ENCODE assay signal across 20 cellular contexts in genomic region chr15:89664441-89664840, GRCh38. TPM values are rescaled to one million over a fixed set of nuclear protein-coding genes. Genes with fewer than 3 reads are reported as not detected.
DNase-seq lines count a peak whose midpoint lies in the region; ATAC-seq, FAIRE-seq and TF ChIP-seq lines count a peak whose summit lies in the region.
"Had no signal": no experiment of that assay in that cellular context is flagged by ENCODE, and none has a peak within 500 bp of the region (broad histone marks: within the 10 kb centered on the region; RNA-seq: fewer than 3 reads in every experiment).

No MANE protein-coding gene starts in this region.

- H3K4me3 ChIP-seq in right atrium auricular region (no peak overlapping the region), esophagus squamous epithelium (no peak overlapping the region), tibial artery (no peak overlapping the region)
- H3K4me3 ChIP-seq: K562 had no signal

- DNase-seq in cardiac septum (ENCODE audit: low spot score) (peak; percentile 0), right atrium auricular region (ENCODE audit: low spot score) (no peak), NCI-H526 treated with DMSO at 0.1 percent for 48 hours (lab: John Stamatoyannopoulos, UW) (peak; percentile 86), esophagus squamous epithelium (lab: John Stamatoyannopoulos, UW) (no peak), tibial artery (no peak), GM12892 (ENCODE audit: insufficient read length) (no peak)
- DNase-seq: activated T-cell treated with anti-CD3 and anti-CD28 coated beads for 4 hours; AML-193; amniotic stem cell; cortex of kidney; EL; heart right ventricle; NCI-H1436; stimulated activated CD8-positive, alpha-beta memory T cell treated with anti-CD3 and anti-CD28 coated beads, Interleukin-4, amount 100 ng/mL, for 48 hours; upper lobe of right lung; WERI-Rb-1 had no signal

- H3K36me3 ChIP-seq in right atrium auricular region: no peaks in the 10 kb centered on the region
- no peaks in the 10 kb centered on the region for H3K36me3 ChIP-seq in esophagus squamous epithelium
- H3K36me3 ChIP-seq in tibial artery: no peaks in the 10 kb centered on the region
- H3K36me3 ChIP-seq: heart right ventricle, upper lobe of right lung, WERI-Rb-1 had no signal

- H3K27ac ChIP-seq in right atrium auricular region (peak overlapping the region in 1 of 2 donors; percentile 92), esophagus squamous epithelium (peak overlapping the region in 3 of 4 donors; percentile 54 to 87 (median 81)), tibial artery (peak overlapping the region; percentile 86 to 97)
- H3K27ac ChIP-seq: WERI-Rb-1 had no signal

- TF ChIP-seq CTCF in right atrium auricular region (IDR thresholded peaks at IDR 0.05): no peak
- TF ChIP-seq CTCF in esophagus squamous epithelium (IDR thresholded peaks at IDR 0.05): no peak
- no peak for TF ChIP-seq CTCF in tibial artery (IDR thresholded peaks at IDR 0.05)

- H3K27me3 ChIP-seq in right atrium auricular region (no peaks in the 10 kb centered on the region), esophagus squamous epithelium (peaks cover 0 to 9% (median 0%) of the 10 kb centered on the region in 4 donors), tibial artery (no peaks in the 10 kb centered on the region)
- H3K27me3 ChIP-seq: upper lobe of right lung had no signal

- 80 to 86% methylated on average over 8 of the region's 8 CpGs for WGBS in esophagus squamous epithelium, 2 donors

- H3K9me3 ChIP-seq in right atrium auricular region (no peaks in the 10 kb centered on the region), esophagus squamous epithelium (no peaks in the 10 kb centered on the region), tibial artery (no peaks in the 10 kb centered on the region)
- H3K9me3 ChIP-seq: heart right ventricle, upper lobe of right lung had no signal

- intact Hi-C loops in cardiac septum (cut with DNase I): no loop called here
- intact Hi-C loops in esophagus squamous epithelium (cut with DNase I): no loop called here
- intact Hi-C loops in tibial artery (cut with DNase I; ENCODE audit: low total_unique reads): no loop called here

- H3K4me1 ChIP-seq in right atrium auricular region (peaks cover 0 to 28% of the 10 kb centered on the region in 2 donors), esophagus squamous epithelium (peaks cover 11 to 35% (median 11%) of the 10 kb centered on the region in 3 donors), tibial artery (peaks cover 8 to 36% (median 22%) of the 10 kb centered on the region in 4 donors)

- TF ChIP-seq POLR2A in esophagus squamous epithelium (IDR thresholded peaks at IDR 0.05) (no peak), GM12892 (IDR thresholded peaks at IDR 0.05; ENCODE audit: low read depth, low read length) (no peak), GM18505 (IDR thresholded peaks at IDR 0.05; ENCODE audit: borderline replicate concordance, extremely low read depth, insufficient read depth, insufficient read length) (no peak)

- no peak for FAIRE-seq in GM12892 (lab: Jason Lieb, UNC)
- FAIRE-seq: K562 had no signal

- ATAC-seq in GM21737 (IDR thresholded peaks at IDR 0.05; ENCODE audit: unreplicated experiment) (no peak), GM18505 (IDR thresholded peaks at IDR 0.05; ENCODE audit: unreplicated experiment) (no peak)
- ATAC-seq: esophagus mucosa, heart right ventricle, K562, upper lobe of right lung had no signal

RNA-seq across cellular contexts. Expression of gene KIF7, which starts 9.2 kb away (rescaled TPM):
- total RNA-seq in cardiac septum: 5.8 TPM
- total RNA-seq in right atrium auricular region: 1 to 10 TPM; 2.9 to 7.6 TPM
- total RNA-seq in esophagus squamous epithelium: 1 to 10 TPM in 1 of 4 donors, under 1 TPM in 3; 0.35 to 3.4 (median 0.54) TPM
- 0.08 TPM for polyA plus RNA-seq in GM12892 (2012; ENCODE audit: missing spikeins)

RNA-seq across cellular contexts. Expression of gene PLIN1, which starts 14.7 kb away (rescaled TPM):
- 3.9 TPM for total RNA-seq in cardiac septum
- 10 to 100 TPM in 1 of 2 donors, 1 to 10 TPM in 1; 3.6 to 22.6 TPM for total RNA-seq in right atrium auricular region
- 1 to 10 TPM in 2 of 4 donors, under 1 TPM in 2; 0.26 to 3.6 (median 0.91) TPM for total RNA-seq in esophagus squamous epithelium
- polyA plus RNA-seq in GM12892 (2012; ENCODE audit: missing spikeins): not detected
- total RNA-seq: K562 had no signal
- polyA plus RNA-seq: K562 had no signal

RNA-seq across cellular contexts. Expression of gene PEX11A, which starts 26.1 kb away (rescaled TPM):
- 5.0 TPM for total RNA-seq in cardiac septum
- total RNA-seq in right atrium auricular region: 10 to 100 TPM; 11.6 to 14.8 TPM
- 1 to 10 TPM; 3.1 to 6.7 (median 5.6) TPM for total RNA-seq in esophagus squamous epithelium
- 3.4 TPM for polyA plus RNA-seq in GM12892 (2012; ENCODE audit: missing spikeins)
- total RNA-seq: K562 had no signal
- polyA plus RNA-seq: K562 had no signal

RNA-seq across cellular contexts. Expression of gene WDR93, which starts 26.2 kb away (rescaled TPM):
- total RNA-seq in cardiac septum (not detected), right atrium auricular region (under 1 TPM in 1 of 2 donors, not detected in 1; 0.20 TPM), esophagus squamous epithelium (not detected)
- polyA plus RNA-seq in GM12892 (2012; ENCODE audit: missing spikeins): not detected
- total RNA-seq: esophagus mucosa, K562, upper lobe of right lung had no signal
- polyA plus RNA-seq: K562 had no signal

Comparison
In these comparisons a context has a peak if more than half of its experiments do, and no peak if none do; other contexts are left out.
1. DNase-seq: peak in cardiac septum (single experiment) and NCI-H526 treated with DMSO at 0.1 percent for 48 hours (single experiment); none in right atrium auricular region (single experiment), esophagus squamous epithelium (single experiment), tibial artery (0 of 2) and GM12892 (single experiment).